ENCODE assay signal across 19 cellular contexts in genomic region chr14:102264355-102264754, GRCh38. TPM values are rescaled to one million over a fixed set of nuclear protein-coding genes. Genes with fewer than 3 reads are reported as not detected.
DNase-seq lines count a peak whose midpoint lies in the region; ATAC-seq, FAIRE-seq and TF ChIP-seq lines count a peak whose summit lies in the region.
"Had no signal": no experiment of that assay in that cellular context is flagged by ENCODE, and none has a peak within 500 bp of the region (broad histone marks: within the 10 kb centered on the region; RNA-seq: fewer than 3 reads in every experiment).

No MANE protein-coding gene starts in this region.

- H3K4me1 ChIP-seq in adrenal gland (replicated peaks in 1 of 2) (peaks cover 0 to 17% of the 10 kb centered on the region in 2 donors), fibroblast of lung (ENCODE audit: control insufficient read depth, extremely low read depth, insufficient read depth, low read length) (peaks cover 2% of the 10 kb centered on the region), HepG2 (ENCODE audit: insufficient read depth, low read length) (peaks cover 23% of the 10 kb centered on the region), stomach smooth muscle (ENCODE audit: control insufficient read depth, insufficient read depth, low read length) (peaks cover 17% of the 10 kb centered on the region)
- H3K4me1 ChIP-seq: BLaER1 treated with 17β-estradiol and CSF1 and Interleukin-3, amounts not matched to agents 10 nM and 100 nM had no signal

- no peaks in the 10 kb centered on the region for H3K79me2 ChIP-seq in fibroblast of lung (ENCODE audit: control insufficient read depth, insufficient read depth, low read length)
- no peaks in the 10 kb centered on the region for H3K79me2 ChIP-seq in HepG2 (ENCODE audit: insufficient read depth, low read length)

- intact Hi-C loops in adrenal gland (cut with DNase I), result no loop called here
- intact Hi-C loops in HepG2 (cut with micrococcal nuclease; ENCODE audit: unreplicated experiment), result no loop called here

- WGBS in adrenal gland, 4 donors, result 64 to 86% (median 68%) methylated on average over 7 to 8 of the region's 8 CpGs
- WGBS in HepG2 (ENCODE audit: low lambda C conversion rate), result 94% methylated on average over 7 of the region's 8 CpGs

- no peak overlapping the region for H3K27ac Mint-ChIP-seq in stimulated activated naive B cell treated with anti-CD40 and anti-IgM and Interleukin-4, amounts not matched to agents 10 μg/mL and 1 μg/mL and 100 μg/mL, for 72 hours
- H3K27ac Mint-ChIP-seq: activated CD4-positive, alpha-beta T cell treated with anti-CD3 and anti-CD28 coated beads, Interleukin-2, amount 10 ng/mL, durations not matched to agents 7 days and 5 days; activated naive CD4-positive, alpha-beta T cell treated with anti-CD3 and anti-CD28 coated beads, Interleukin-2, amount 50 U/mL, for 72 hours had no signal

- no peaks in the 10 kb centered on the region for H3K36me3 Mint-ChIP-seq in stimulated activated naive B cell treated with anti-CD40 and anti-IgM and Interleukin-4, amounts not matched to agents 10 μg/mL and 1 μg/mL and 100 μg/mL, for 72 hours
- H3K36me3 Mint-ChIP-seq: activated naive CD4-positive, alpha-beta T cell treated with anti-CD3 and anti-CD28 coated beads, Interleukin-2, amount 50 U/mL, for 72 hours had no signal

- H3K4me2 ChIP-seq in fibroblast of lung (ENCODE audit: extremely low read depth, insufficient read depth, low read length) (peak overlapping the region; percentile 25), HepG2 (ENCODE audit: low read depth, low read length) (no peak overlapping the region)
- H3K4me2 ChIP-seq: BLaER1 treated with 17β-estradiol and CSF1 and Interleukin-3, amounts not matched to agents 10 nM and 100 nM had no signal

- TF ChIP-seq POLR2A in adrenal gland (IDR thresholded peaks at IDR 0.05) (no peak), HepG2 (IDR thresholded peaks at IDR 0.05; ENCODE audit: insufficient read depth in 1 of 2, low read depth in 2 of 2, low read length in 2 of 2) (no peak)

- H3K4me1 Mint-ChIP-seq in stimulated activated naive B cell treated with anti-CD40 and anti-IgM and Interleukin-4, amounts not matched to agents 10 μg/mL and 1 μg/mL and 100 μg/mL, for 72 hours, result no peaks in the 10 kb centered on the region
- H3K4me1 Mint-ChIP-seq: activated CD4-positive, alpha-beta T cell treated with anti-CD3 and anti-CD28 coated beads, Interleukin-2, amount 10 ng/mL, durations not matched to agents 7 days and 5 days had no signal

- no peak for ATAC-seq in HepG2
- ATAC-seq in stimulated activated naive B cell treated with anti-CD40 and anti-IgM and Interleukin-4, amounts not matched to agents 10 μg/mL and 1 μg/mL and 100 μg/mL, for 72 hours (replicated peaks), result no peak
- ATAC-seq: activated naive CD4-positive, alpha-beta T cell treated with anti-CD3 and anti-CD28 coated beads, Interleukin-2, amount 50 U/mL, for 72 hours had no signal

- DNase-seq in adrenal gland (peak in 3 of 7 donors; percentile 16 to 58 (median 22)), fibroblast of lung (ENCODE audit: low read depth in 2 of 2) (no peak), HepG2 (ENCODE audit: low spot score) (no peak), NK-92 (lab: John Stamatoyannopoulos, UW; ENCODE audit: unreplicated experiment) (no peak), SIG-M5 (lab: John Stamatoyannopoulos, UW) (no peak)
- no peak for DNase-seq in stimulated activated naive B cell treated with anti-CD40 and anti-IgM and Interleukin-4, amounts not matched to agents 10 μg/mL and 1 μg/mL and 100 μg/mL, for 72 hours
- DNase-seq: activated CD4-positive, alpha-beta T cell treated with anti-CD3 and anti-CD28 coated beads, Interleukin-2, amount 10 ng/mL, durations not matched to agents 7 days and 5 days; cerebellar nuclear complex; DMS 273 treated with DMSO at 0.1 percent for 48 hours; MM.1S; NCI-H2029; NCI-H69; stimulated activated CD4-positive, alpha-beta T cell treated with anti-CD3 and anti-CD28 coated beads, Interleukin-4, amount 100 ng/mL, for 1 hour; stimulated activated CD8-positive, alpha-beta memory T cell treated with anti-CD3 and anti-CD28 coated beads, Interleukin-4, amount 100 ng/mL, for 48 hours; trophoblast cell had no signal

- H3K4me3 Mint-ChIP-seq in stimulated activated naive B cell treated with anti-CD40 and anti-IgM and Interleukin-4, amounts not matched to agents 10 μg/mL and 1 μg/mL and 100 μg/mL, for 72 hours, result no peak overlapping the region
- H3K4me3 Mint-ChIP-seq: activated CD4-positive, alpha-beta T cell treated with anti-CD3 and anti-CD28 coated beads, Interleukin-2, amount 10 ng/mL, durations not matched to agents 7 days and 5 days had no signal

- POLR2A ChIA-PET in HepG2 (lab: Yijun Ruan, JAX), result no interaction called here

- H3K9ac ChIP-seq in fibroblast of lung (ENCODE audit: insufficient read depth, low read length) (no peak overlapping the region), HepG2 (ENCODE audit: insufficient read depth, low read depth, low read length) (no peak overlapping the region), stomach smooth muscle (ENCODE audit: low read length in 2 of 2) (peak overlapping the region; percentile 49 to 72)
- H3K9ac ChIP-seq: BLaER1 treated with 17β-estradiol and CSF1 and Interleukin-3, amounts not matched to agents 10 nM and 100 nM had no signal

- H2AFZ ChIP-seq in fibroblast of lung (ENCODE audit: low read length), result peak overlapping the region; percentile 67
- H2AFZ ChIP-seq in HepG2 (ENCODE audit: low read length), result no peak overlapping the region

- no peaks in the 10 kb centered on the region for H3K9me3 Mint-ChIP-seq in stimulated activated naive B cell treated with anti-CD40 and anti-IgM and Interleukin-4, amounts not matched to agents 10 μg/mL and 1 μg/mL and 100 μg/mL, for 72 hours
- H3K9me3 Mint-ChIP-seq: activated CD4-positive, alpha-beta T cell treated with anti-CD3 and anti-CD28 coated beads, Interleukin-2, amount 10 ng/mL, durations not matched to agents 7 days and 5 days; activated naive CD4-positive, alpha-beta T cell treated with anti-CD3 and anti-CD28 coated beads, Interleukin-2, amount 50 U/mL, for 72 hours had no signal

- H3K4me3 ChIP-seq in adrenal gland, result no peak overlapping the region
- H3K4me3 ChIP-seq in fibroblast of lung (replicated peaks in 1 of 4; ENCODE audit: control extremely low read depth in 1 of 4, insufficient read depth in 1 of 4, low read depth in 3 of 4, low read length in 4 of 4), result no peak overlapping the region
- H3K4me3 ChIP-seq in HepG2 (replicated peaks in 1 of 3; ENCODE audit: insufficient read depth in 1 of 3, low read depth in 2 of 3, low read length in 3 of 3), result no peak overlapping the region
- peak overlapping the region; percentile 7 to 59 for H3K4me3 ChIP-seq in stomach smooth muscle (ENCODE audit: low read length in 2 of 2)
- H3K4me3 ChIP-seq: BLaER1 treated with 17β-estradiol and CSF1 and Interleukin-3, amounts not matched to agents 10 nM and 100 nM had no signal

- CTCF ChIA-PET in HepG2 (lab: Yijun Ruan, JAX; ENCODE audit: low intra/inter-chr PET ratio, low total read pairs), result no interaction called here

- BruUV-seq in HepG2 (replicated peaks; lab: Mats Ljungman, UMichigan), result no TSS peak

- FAIRE-seq in HepG2 (lab: Jason Lieb, UNC), result no peak
- FAIRE-seq: endometrium had no signal

- H3K9me3 ChIP-seq in adrenal gland (replicated peaks in 1 of 3) (no peaks in the 10 kb centered on the region), fibroblast of lung (ENCODE audit: control insufficient read depth, insufficient read depth, low read depth, low read length) (no peaks in the 10 kb centered on the region), HepG2 (ENCODE audit: low read length) (no peaks in the 10 kb centered on the region), stomach smooth muscle (ENCODE audit: control insufficient read depth in 2 of 2, low read length in 2 of 2) (no peaks in the 10 kb centered on the region)
- H3K9me3 ChIP-seq: BLaER1 treated with 17β-estradiol and CSF1 and Interleukin-3, amounts not matched to agents 10 nM and 100 nM had no signal

- no peaks in the 10 kb centered on the region for H3K27me3 ChIP-seq in adrenal gland
- H3K27me3 ChIP-seq in fibroblast of lung (ENCODE audit: control insufficient read depth, insufficient read depth, low read length), result no peaks in the 10 kb centered on the region
- no peaks in the 10 kb centered on the region for H3K27me3 ChIP-seq in HepG2 (ENCODE audit: control insufficient read depth in 1 of 2, insufficient read depth in 2 of 2, low read length in 2 of 2)
- no peaks in the 10 kb centered on the region for H3K27me3 ChIP-seq in stomach smooth muscle (ENCODE audit: control insufficient read depth in 1 of 2, insufficient read depth in 2 of 2, low read length in 2 of 2)
- H3K27me3 ChIP-seq: BLaER1 treated with 17β-estradiol and CSF1 and Interleukin-3, amounts not matched to agents 10 nM and 100 nM had no signal

- H3K36me3 ChIP-seq in adrenal gland (replicated peaks in 1 of 2), result no peaks in the 10 kb centered on the region
- H3K36me3 ChIP-seq in fibroblast of lung (ENCODE audit: control insufficient read depth, insufficient read depth, low read length), result no peaks in the 10 kb centered on the region
- H3K36me3 ChIP-seq in HepG2 (replicated peaks in 1 of 2; ENCODE audit: control insufficient read depth in 1 of 2, insufficient read depth in 2 of 2, low read length in 2 of 2), result no peaks in the 10 kb centered on the region
- no peaks in the 10 kb centered on the region for H3K36me3 ChIP-seq in stomach smooth muscle (ENCODE audit: control insufficient read depth in 2 of 2, insufficient read depth in 2 of 2, low read length in 2 of 2)
- H3K36me3 ChIP-seq: BLaER1 treated with 17β-estradiol and CSF1 and Interleukin-3, amounts not matched to agents 10 nM and 100 nM had no signal

- TF ChIP-seq RAD21 in HepG2 (CRISPR knock-in tag; IDR thresholded peaks at IDR 0.05), result no peak

- in situ Hi-C loops in HepG2 (cut with HindIII; ENCODE audit: extremely low pct_ligation_motif_present, low pct_unique_long_range_greater_than_20kb), result no loop called here

- H3K27ac ChIP-seq in adrenal gland (peak overlapping the region in 4 of 5 donors; percentile 4 to 84 (median 62)), fibroblast of lung (ENCODE audit: insufficient read depth, low read length) (no peak overlapping the region), HepG2 (ENCODE audit: extremely low read length, insufficient read depth, low read length) (peak overlapping the region; percentile 24), stomach smooth muscle (ENCODE audit: low read length) (peak overlapping the region; percentile 76)
- H3K27ac ChIP-seq: BLaER1 treated with 17β-estradiol and CSF1 and Interleukin-3, amounts not matched to agents 10 nM and 100 nM had no signal

- no peaks in the 10 kb centered on the region for H4K20me1 ChIP-seq in fibroblast of lung (ENCODE audit: control insufficient read depth, extremely low read depth, insufficient read depth, low read length)
- H4K20me1 ChIP-seq in HepG2 (ENCODE audit: insufficient read depth, low read length), result no peaks in the 10 kb centered on the region
- H4K20me1 ChIP-seq: BLaER1 treated with 17β-estradiol and CSF1 and Interleukin-3, amounts not matched to agents 10 nM and 100 nM had no signal

- no peaks in the 10 kb centered on the region for H3K27me3 Mint-ChIP-seq in stimulated activated naive B cell treated with anti-CD40 and anti-IgM and Interleukin-4, amounts not matched to agents 10 μg/mL and 1 μg/mL and 100 μg/mL, for 72 hours
- H3K27me3 Mint-ChIP-seq: activated CD4-positive, alpha-beta T cell treated with anti-CD3 and anti-CD28 coated beads, Interleukin-2, amount 10 ng/mL, durations not matched to agents 7 days and 5 days had no signal

- TF ChIP-seq CTCF in adrenal gland (IDR thresholded peaks at IDR 0.05) (no peak), fibroblast of lung (conservative IDR thresholded peaks at IDR 0.05 in 1 of 2, IDR thresholded peaks at IDR 0.05 in 1 of 2; ENCODE audit: low read depth in 1 of 2, low read length in 2 of 2) (no peak), HepG2 (CRISPR knock-in tag; IDR thresholded peaks at IDR 0.05) (no peak)

- no peak for TF ChIP-seq EP300 in HepG2 (IDR thresholded peaks at IDR 0.05; ENCODE audit: low read depth in 2 of 2, low read length in 2 of 2)
- no peak for TF ChIP-seq EP300 in HepG2 (CRISPR knock-in tag; IDR thresholded peaks at IDR 0.05; ENCODE audit: borderline replicate concordance)

RNA-seq across cellular contexts. Expression of gene MOK, which starts 40.6 kb away (rescaled TPM):
- total RNA-seq in adrenal gland (10 to 100 TPM; 10.1 to 33.1 (median 16.4) TPM), fibroblast of lung (3.6 and 4.3 TPM in 2 replicates), HepG2 (2016; rRNA removed; fragmentation: Illumina TruSeq; extraction: Trizol) (11.8 and 15.3 TPM in 2 replicates)
- polyA plus RNA-seq in adrenal gland (10 to 100 TPM; 15.4 to 54.4 (median 38.5) TPM), fibroblast of lung (4.7 and 5.9 TPM in 2 replicates), HepG2 (2011; rRNA removed) (16.9 and 17.6 TPM in 2 replicates)
- 4.5 TPM in 2 replicates for polyA plus RNA-seq in fibroblast of lung (2012)
- 4.9 and 11.3 TPM in 2 replicates for polyA minus RNA-seq in fibroblast of lung (ENCODE audit: low replicate concordance)
- total RNA-seq in HepG2 (2016; cell fraction: cytosol; rRNA removed; fragmentation: Illumina TruSeq; extraction: Trizol; ENCODE audit: low read depth), result 7.0 and 12.1 TPM in 2 replicates
- 10.5 and 15.8 TPM in 2 replicates for total RNA-seq in HepG2 (2016; cell fraction: insoluble cytoplasmic fraction; rRNA removed; fragmentation: Illumina TruSeq; extraction: Trizol)
- total RNA-seq in HepG2 (2016; cell fraction: membrane; rRNA removed; fragmentation: Illumina TruSeq; extraction: Trizol), result 15.2 and 16.8 TPM in 2 replicates
- total RNA-seq in HepG2 (2016; cell fraction: nucleus; rRNA removed; fragmentation: Illumina TruSeq; extraction: Trizol), result 26.0 and 26.9 TPM in 2 replicates
- polyA plus RNA-seq in HepG2 (2011; cell fraction: cytosol; rRNA removed), result 10.7 and 15.6 TPM in 2 replicates
- 56.1 and 57.8 TPM in 2 replicates for polyA plus RNA-seq in HepG2 (2011; cell fraction: nucleus; rRNA removed)
- polyA plus RNA-seq in HepG2 (2012), result 7.0 and 8.7 TPM in 2 replicates
- 13.9 and 14.7 TPM in 2 replicates for polyA plus RNA-seq in HepG2 (2016; cell fraction: cytosol; fragmentation: Illumina TruSeq; extraction: Trizol; ENCODE audit: low read depth)
- polyA plus RNA-seq in HepG2 (2016; cell fraction: insoluble cytoplasmic fraction; fragmentation: Illumina TruSeq; extraction: Trizol; ENCODE audit: low read depth), result 15.1 and 15.7 TPM in 2 replicates
- polyA plus RNA-seq in HepG2 (2016; cell fraction: membrane; fragmentation: Illumina TruSeq; extraction: Trizol; ENCODE audit: low read depth), result 19.4 and 21.3 TPM in 2 replicates
- polyA plus RNA-seq in HepG2 (2016; cell fraction: nucleus; fragmentation: Illumina TruSeq; extraction: Trizol; ENCODE audit: insufficient read depth, low read depth), result 51.9 and 52.5 TPM in 2 replicates
- 4.3 and 8.7 TPM in 2 replicates for polyA minus RNA-seq in HepG2 (2011; rRNA and poly(A)+ RNA removed; ENCODE audit: low replicate concordance)
- polyA minus RNA-seq in HepG2 (2011; cell fraction: cytosol; rRNA and poly(A)+ RNA removed), result 5.2 and 5.4 TPM in 2 replicates
- 29.5 and 42.1 TPM in 2 replicates for polyA minus RNA-seq in HepG2 (2011; cell fraction: nucleus; rRNA and poly(A)+ RNA removed)

RNA-seq across cellular contexts. Expression of gene ZNF839, which starts 55.2 kb away (rescaled TPM):
- total RNA-seq in adrenal gland, result 10 to 100 TPM in 6 of 8 donors, 1 to 10 TPM in 2; 7.4 to 23.1 (median 14.1) TPM
- polyA plus RNA-seq in adrenal gland, result 10 to 100 TPM in 2 of 3 donors, 1 to 10 TPM in 1; 7.8 to 28.2 (median 27.6) TPM
- 8.2 and 8.8 TPM in 2 replicates for total RNA-seq in fibroblast of lung
- polyA plus RNA-seq in fibroblast of lung, result 5.7 and 6.6 TPM in 2 replicates
- 3.9 and 4.5 TPM in 2 replicates for polyA plus RNA-seq in fibroblast of lung (2012)
- 5.1 and 10.2 TPM in 2 replicates for polyA minus RNA-seq in fibroblast of lung (ENCODE audit: low replicate concordance)
- 8.2 and 12.8 TPM in 2 replicates for total RNA-seq in HepG2 (2016; rRNA removed; fragmentation: Illumina TruSeq; extraction: Trizol)
- total RNA-seq in HepG2 (2016; cell fraction: cytosol; rRNA removed; fragmentation: Illumina TruSeq; extraction: Trizol; ENCODE audit: low read depth), result 9.1 and 10.6 TPM in 2 replicates
- total RNA-seq in HepG2 (2016; cell fraction: insoluble cytoplasmic fraction; rRNA removed; fragmentation: Illumina TruSeq; extraction: Trizol), result 8.4 and 10.7 TPM in 2 replicates
- total RNA-seq in HepG2 (2016; cell fraction: membrane; rRNA removed; fragmentation: Illumina TruSeq; extraction: Trizol), result 9.6 and 11.1 TPM in 2 replicates
- 11.5 and 11.8 TPM in 2 replicates for total RNA-seq in HepG2 (2016; cell fraction: nucleus; rRNA removed; fragmentation: Illumina TruSeq; extraction: Trizol)
- polyA plus RNA-seq in HepG2 (2011; rRNA removed), result 9.3 and 11.1 TPM in 2 replicates
- polyA plus RNA-seq in HepG2 (2011; cell fraction: cytosol; rRNA removed), result 5.1 and 6.1 TPM in 2 replicates
- polyA plus RNA-seq in HepG2 (2011; cell fraction: nucleus; rRNA removed), result 26.5 and 27.5 TPM in 2 replicates
- 4.2 and 5.2 TPM in 2 replicates for polyA plus RNA-seq in HepG2 (2012)
- polyA plus RNA-seq in HepG2 (2016; cell fraction: cytosol; fragmentation: Illumina TruSeq; extraction: Trizol; ENCODE audit: low read depth), result 1.3 and 1.6 TPM in 2 replicates
- 5.7 and 6.5 TPM in 2 replicates for polyA plus RNA-seq in HepG2 (2016; cell fraction: insoluble cytoplasmic fraction; fragmentation: Illumina TruSeq; extraction: Trizol; ENCODE audit: low read depth)
- 3.0 and 4.1 TPM in 2 replicates for polyA plus RNA-seq in HepG2 (2016; cell fraction: membrane; fragmentation: Illumina TruSeq; extraction: Trizol; ENCODE audit: low read depth)
- polyA plus RNA-seq in HepG2 (2016; cell fraction: nucleus; fragmentation: Illumina TruSeq; extraction: Trizol; ENCODE audit: insufficient read depth, low read depth), result 33.2 and 35.7 TPM in 2 replicates
- polyA minus RNA-seq in HepG2 (2011; rRNA and poly(A)+ RNA removed; ENCODE audit: low replicate concordance), result 7.4 and 14.9 TPM in 2 replicates
- 4.6 and 4.8 TPM in 2 replicates for polyA minus RNA-seq in HepG2 (2011; cell fraction: cytosol; rRNA and poly(A)+ RNA removed)
- 11.6 and 11.8 TPM in 2 replicates for polyA minus RNA-seq in HepG2 (2011; cell fraction: nucleus; rRNA and poly(A)+ RNA removed)

Comparison
In these comparisons a context has a peak if more than half of its experiments do, and no peak if none do; other contexts are left out.
1. H3K4me3 ChIP-seq: peak in stomach smooth muscle (2 of 2); none in adrenal gland (0 of 4), fibroblast of lung (0 of 4) and HepG2 (0 of 3).
2. H3K9ac ChIP-seq: peak in stomach smooth muscle (2 of 2); none in fibroblast of lung (single experiment) and HepG2 (single experiment).